8 cellular contexts compared by ENCODE assay signal in the genomic region with DNA sequence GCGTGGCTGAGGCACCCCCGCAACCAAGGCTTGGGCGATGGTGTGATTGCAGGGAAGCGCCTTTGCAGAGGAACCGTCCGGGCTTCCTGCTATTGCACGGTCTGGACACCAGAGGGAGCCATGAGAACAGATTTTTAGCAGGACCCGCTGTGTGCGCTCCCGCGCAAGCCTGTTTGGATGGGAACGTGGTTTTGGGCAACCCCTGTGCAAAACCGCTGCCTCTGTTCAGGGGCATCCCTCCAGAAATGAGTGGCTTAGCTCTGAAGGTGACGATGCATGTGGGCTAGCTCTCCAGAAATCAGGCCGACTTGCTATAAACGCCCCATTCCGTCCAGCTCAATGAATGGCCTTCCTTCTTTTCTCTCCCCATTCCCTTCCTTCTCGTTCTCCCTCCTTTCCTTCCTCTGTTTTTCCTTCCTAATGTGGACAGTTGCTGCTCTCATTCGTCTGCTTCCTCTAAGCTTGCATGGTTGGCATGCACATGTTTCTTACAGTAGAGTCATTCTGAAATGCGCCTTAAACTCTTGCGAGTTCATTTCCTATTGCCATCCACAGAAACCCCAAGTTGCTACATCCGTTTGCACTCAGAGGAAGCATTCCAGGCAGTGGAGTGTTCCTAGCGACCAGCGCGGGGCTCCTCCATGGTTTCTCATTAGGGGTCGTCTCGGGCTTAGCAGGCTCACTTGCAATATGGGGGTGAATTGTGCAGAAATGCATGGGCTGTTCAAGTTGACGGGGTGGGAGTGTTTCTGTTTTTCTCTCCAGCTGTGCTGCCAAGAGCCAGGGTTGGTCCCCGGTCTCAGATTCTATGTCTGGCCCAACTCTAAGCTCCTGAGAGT.
DNase-seq lines count a peak whose midpoint lies in the region; ATAC-seq and TF ChIP-seq lines count a peak whose summit lies in the region.

No MANE protein-coding gene starts in this region.

- POLR2A ChIA-PET in activated CD4-positive, alpha-beta memory T cell treated with anti-CD3 and anti-CD28 coated beads for 36 hours (lab: Charles Lee) = no interaction called here

- no peaks in the 10 kb centered on the region for H3K9me3 Mint-ChIP-seq in activated CD4-positive, alpha-beta memory T cell treated with anti-CD3 and anti-CD28 coated beads for 36 hours
- H3K9me3 Mint-ChIP-seq in memory B cell = peaks cover 5% of the 10 kb centered on the region

- TF ChIP-seq CTCF in GM12872 (IDR thresholded peaks at IDR 0.05; ENCODE audit: insufficient read depth, low read depth, low read length) = peak; percentile 98

- H3K4me1 Mint-ChIP-seq in activated CD4-positive, alpha-beta memory T cell treated with anti-CD3 and anti-CD28 coated beads for 36 hours (ENCODE audit: low read depth) = peaks cover 10% of the 10 kb centered on the region
- peaks cover 9% of the 10 kb centered on the region for H3K4me1 Mint-ChIP-seq in memory B cell

- no peaks in the 10 kb centered on the region for H3K36me3 Mint-ChIP-seq in activated CD4-positive, alpha-beta memory T cell treated with anti-CD3 and anti-CD28 coated beads for 36 hours
- no peaks in the 10 kb centered on the region for H3K36me3 Mint-ChIP-seq in memory B cell

- peaks cover 1% of the 10 kb centered on the region for H3K27me3 Mint-ChIP-seq in activated CD4-positive, alpha-beta memory T cell treated with anti-CD3 and anti-CD28 coated beads for 36 hours
- peaks cover 7% of the 10 kb centered on the region for H3K27me3 Mint-ChIP-seq in memory B cell

- CTCF ChIA-PET in activated CD4-positive, alpha-beta memory T cell treated with anti-CD3 and anti-CD28 coated beads for 36 hours (lab: Charles Lee) = interaction anchor here (0.9 to 3.3 kb wide), 11 partner anchors 12 to 904 kb away, joined by 3 to 21 read pairs (median 4); no protein-coding TSS in a partner anchor

- ATAC-seq in HG02852 (IDR thresholded peaks at IDR 0.05; ENCODE audit: unreplicated experiment) (peak; percentile 88), memory B cell (ENCODE audit: low read depth) (peak; percentile 45)

- intact Hi-C loops in activated CD4-positive, alpha-beta memory T cell treated with anti-CD3 and anti-CD28 coated beads for 36 hours (cut with micrococcal nuclease) = loop anchor here (1.0 kb wide), 1 partner anchor 907 kb away; no protein-coding TSS in a partner anchor

- DNase-seq in NCI-H345 treated with DMSO at 0.1 percent for 48 hours (lab: John Stamatoyannopoulos, UW; ENCODE audit: unreplicated experiment) (peak; percentile 32), memory B cell (ENCODE audit: low spot score in 2 of 2) (peak; percentile 45 to 46), SW 1271 (lab: John Stamatoyannopoulos, UW) (no peak)
- peak; percentile 78 for DNase-seq in activated CD4-positive, alpha-beta memory T cell treated with anti-CD3 and anti-CD28 coated beads for 36 hours
- DNase-seq in effector CD8-positive, alpha-beta T cell (lab: John Stamatoyannopoulos, UW) = peak; percentile 43
- DNase-seq in stimulated activated CD8-positive, alpha-beta memory T cell treated with anti-CD3 and anti-CD28 coated beads, Interleukin-12 subunit alpha, Interleukin-12 subunit beta, amount 100 ng/mL, for 24 hours (ENCODE audit: extremely low read depth) = peak; percentile 11

- H3K4me3 Mint-ChIP-seq in activated CD4-positive, alpha-beta memory T cell treated with anti-CD3 and anti-CD28 coated beads for 36 hours = no peak overlapping the region
- peak overlapping the region; percentile 65 for H3K4me3 Mint-ChIP-seq in memory B cell

- H3K27ac Mint-ChIP-seq in activated CD4-positive, alpha-beta memory T cell treated with anti-CD3 and anti-CD28 coated beads for 36 hours = no peak overlapping the region
- H3K27ac Mint-ChIP-seq in memory B cell = no peak overlapping the region

Comparison
In these comparisons a context has a peak if more than half of its experiments do, and no peak if none do; other contexts are left out.
1. DNase-seq: peak in NCI-H345 treated with DMSO at 0.1 percent for 48 hours (single experiment), activated CD4-positive, alpha-beta memory T cell treated with anti-CD3 and anti-CD28 coated beads for 36 hours (single experiment), effector CD8-positive, alpha-beta T cell (single experiment), memory B cell (2 of 2) and stimulated activated CD8-positive, alpha-beta memory T cell treated with anti-CD3 and anti-CD28 coated beads, Interleukin-12 subunit alpha, Interleukin-12 subunit beta, amount 100 ng/mL, for 24 hours (single experiment); none in SW 1271 (0 of 2).